8 cellular contexts compared by ENCODE assay signal in the genomic region with DNA sequence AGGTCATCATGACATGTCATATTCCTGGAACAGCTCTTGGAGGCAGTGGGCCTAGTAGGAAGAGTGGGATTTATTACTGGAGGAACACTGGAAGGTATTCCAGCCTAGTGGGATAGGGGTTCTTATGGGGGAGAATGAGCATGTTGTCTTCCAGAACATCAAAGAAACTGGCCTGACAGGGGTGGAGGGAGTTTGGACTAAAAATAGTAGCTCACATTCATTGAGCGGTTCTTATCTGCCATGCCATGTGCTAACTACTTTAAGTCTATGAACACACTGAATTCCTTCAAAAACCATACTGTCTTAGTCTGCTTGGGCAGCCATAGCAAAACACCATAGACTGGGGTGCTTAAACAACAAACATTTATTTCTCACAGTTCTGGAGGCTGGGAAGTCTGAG.
"Had no signal": no experiment of that assay in that cellular context is flagged by ENCODE, and none has a peak within 500 bp of the region (broad histone marks: within the 10 kb centered on the region; RNA-seq: fewer than 3 reads in every experiment).

No MANE protein-coding gene starts in this region.

- ATAC-seq: GM12878 had no signal

- FAIRE-seq: G401.6, GM12878, GM12891, GM12892, GM18507, GM19239 had no signal

- H3K4me3 ChIP-seq: GM12878 had no signal

- DNase-seq: GDM1, GF-D8 had no signal
